In the genomic region with DNA sequence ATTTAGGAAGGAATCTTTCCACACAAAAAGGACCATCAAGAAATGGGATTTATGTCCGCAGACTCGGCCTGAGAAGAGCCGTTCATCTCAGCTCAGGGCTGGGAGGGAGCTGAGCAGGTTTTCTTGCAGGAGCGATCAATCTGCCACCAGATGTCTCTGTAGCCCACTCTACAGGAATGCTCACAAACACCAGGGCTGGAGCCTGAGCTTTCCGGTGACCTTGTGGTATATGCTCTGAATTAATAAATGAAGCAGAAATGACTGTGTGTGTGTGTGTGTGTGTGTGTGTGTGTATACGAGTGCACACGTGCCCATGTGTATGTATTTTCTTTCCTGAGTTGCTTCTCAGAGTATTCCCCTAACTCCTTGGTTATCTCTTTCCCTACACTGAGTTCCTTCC, we compare ENCODE assay signal across 8 cellular contexts. TPM values are rescaled to one million over a fixed set of nuclear protein-coding genes. Genes with fewer than 3 reads are reported as not detected.
A peak's percentile ranks its signal among the peaks of the same experiment; 100 is the strongest.
DNase-seq lines count a peak whose midpoint lies in the region; ATAC-seq and TF ChIP-seq lines count a peak whose summit lies in the region.

No MANE protein-coding gene starts in this region.

- H3K27ac ChIP-seq in AG04450 (ENCODE audit: low read depth, low read length) (no peak overlapping the region), Peyer's patch (peak overlapping the region in 1 of 4 donors; percentile 21), coronary artery (no peak overlapping the region), liver (ENCODE audit: low read depth in 1 of 2, low read length in 2 of 2) (no peak overlapping the region), upper lobe of left lung (no peak overlapping the region)

- no peaks in the 10 kb centered on the region for H3K4me1 ChIP-seq in Peyer's patch
- peaks cover 0 to 7% (median 0%) of the 10 kb centered on the region in 4 donors for H3K4me1 ChIP-seq in liver (ENCODE audit: control insufficient read depth in 4 of 4, insufficient read depth in 4 of 4, low read length in 3 of 4)
- H3K4me1 ChIP-seq in upper lobe of left lung: peaks cover 3 to 13% (median 10%) of the 10 kb centered on the region in 4 donors

- no peak overlapping the region for H3K9ac ChIP-seq in liver (ENCODE audit: low read depth in 1 of 2, low read length in 2 of 2)

- no peak for TF ChIP-seq POLR2A in Peyer's patch (IDR thresholded peaks at IDR 0.05)
- TF ChIP-seq POLR2A in upper lobe of left lung (IDR thresholded peaks at IDR 0.05): no peak

- ATAC-seq in upper lobe of left lung (ENCODE audit: low FRiP score in 2 of 2) (peak in 1 of 2 donors; percentile 73), GM19397 (IDR thresholded peaks at IDR 0.05; ENCODE audit: unreplicated experiment) (no peak)

- H3K36me3 ChIP-seq in Peyer's patch (no peaks in the 10 kb centered on the region), liver (ENCODE audit: control insufficient read depth in 4 of 4, insufficient read depth in 3 of 4, low read depth in 1 of 4, low read length in 3 of 4) (peaks cover 0 to 2% (median under 1%) of the 10 kb centered on the region in 4 donors), upper lobe of left lung (peaks cover 0 to 14% (median 8%) of the 10 kb centered on the region in 4 donors)

- H3K9me3 ChIP-seq in AG04450 (ENCODE audit: control insufficient read depth, insufficient read depth, low read length): no peaks in the 10 kb centered on the region
- no peaks in the 10 kb centered on the region for H3K9me3 ChIP-seq in Peyer's patch
- H3K9me3 ChIP-seq in liver (ENCODE audit: control insufficient read depth in 4 of 4, low read length in 3 of 4): no peaks in the 10 kb centered on the region
- no peaks in the 10 kb centered on the region for H3K9me3 ChIP-seq in upper lobe of left lung

- peak; percentile 81 to 88 for TF ChIP-seq RAD21 in liver (IDR thresholded peaks at IDR 0.05)

- 44% methylated on average over 7 of the region's 7 CpGs for WGBS in liver
- 26 to 31% methylated on average over 7 of the region's 7 CpGs for WGBS in upper lobe of left lung, 2 donors

- no peak for TF ChIP-seq EP300 in upper lobe of left lung (IDR thresholded peaks at IDR 0.05)

- POLR2A ChIA-PET in AG04450 (lab: Yijun Ruan, JAX): interaction anchor here (0.6 to 1.1 kb wide), 3 partner anchors 61 to 220 kb away, joined by 3 to 4 read pairs (median 3); no protein-coding TSS in a partner anchor

- DNase-seq in AG04450 (ENCODE audit: low read depth, low spot score): peak; percentile 49
- DNase-seq in GM12864 (ENCODE audit: low read depth): peak; percentile 43
- DNase-seq in HuH-7 (ENCODE audit: low spot score): peak; percentile 49
- DNase-seq in Peyer's patch: peak in 2 of 3 donors; percentile 58 to 73
- DNase-seq in coronary artery (ENCODE audit: low spot score): no peak
- peak in 1 of 2 donors; percentile 53 for DNase-seq in upper lobe of left lung

- no peak overlapping the region for H3K4me3 ChIP-seq in AG04450 (ENCODE audit: low read depth, low read length)
- H3K4me3 ChIP-seq in GM12864 (ENCODE audit: low read depth, low read length): no peak overlapping the region
- no peak overlapping the region for H3K4me3 ChIP-seq in Peyer's patch
- H3K4me3 ChIP-seq in coronary artery: no peak overlapping the region
- H3K4me3 ChIP-seq in liver (ENCODE audit: low read depth in 1 of 3, low read length in 3 of 3): no peak overlapping the region
- no peak overlapping the region for H3K4me3 ChIP-seq in upper lobe of left lung

- H3K27me3 ChIP-seq in AG04450 (ENCODE audit: control insufficient read depth, insufficient read depth, low read length) (peaks cover 2% of the 10 kb centered on the region), Peyer's patch (no peaks in the 10 kb centered on the region), liver (ENCODE audit: control insufficient read depth in 4 of 4, insufficient read depth in 4 of 4, low read length in 3 of 4) (no peaks in the 10 kb centered on the region), upper lobe of left lung (no peaks in the 10 kb centered on the region)

- peak; percentile 66 for TF ChIP-seq CTCF in AG04450 (IDR thresholded peaks at IDR 0.05; ENCODE audit: low read depth, low read length)
- TF ChIP-seq CTCF in GM12864 (IDR thresholded peaks at IDR 0.05; ENCODE audit: low read depth, low read length, missing control alignments): peak; percentile 60
- peak; percentile 23 to 69 (median 47) for TF ChIP-seq CTCF in Peyer's patch (IDR thresholded peaks at IDR 0.05)
- peak; percentile 23 for TF ChIP-seq CTCF in coronary artery (IDR thresholded peaks at IDR 0.05)
- TF ChIP-seq CTCF in liver (IDR thresholded peaks at IDR 0.05; ENCODE audit: low read depth, low read length, missing input control): peak; percentile 54
- peak in 4 of 6 experiments; percentile 30 to 49 (median 37) for TF ChIP-seq CTCF in upper lobe of left lung (IDR thresholded peaks at IDR 0.05)

- CTCF ChIA-PET in AG04450 (lab: Charles Lee): interaction anchor here (0.5 to 4.3 kb wide), 25 partner anchors 9 to 1498 kb away, joined by 3 to 25 read pairs (median 5); no protein-coding TSS in a partner anchor

TF ChIP-seq in liver, 16 proteins besides CTCF, POLR2A, EP300 and RAD21:
- TF ChIP-seq YY1 (IDR thresholded peaks at IDR 0.05): no peak
- no peak for TF ChIP-seq HNF4G (IDR thresholded peaks at IDR 0.05)
- no peak for TF ChIP-seq SP1 (IDR thresholded peaks at IDR 0.05)
- TF ChIP-seq, protein P1, sequence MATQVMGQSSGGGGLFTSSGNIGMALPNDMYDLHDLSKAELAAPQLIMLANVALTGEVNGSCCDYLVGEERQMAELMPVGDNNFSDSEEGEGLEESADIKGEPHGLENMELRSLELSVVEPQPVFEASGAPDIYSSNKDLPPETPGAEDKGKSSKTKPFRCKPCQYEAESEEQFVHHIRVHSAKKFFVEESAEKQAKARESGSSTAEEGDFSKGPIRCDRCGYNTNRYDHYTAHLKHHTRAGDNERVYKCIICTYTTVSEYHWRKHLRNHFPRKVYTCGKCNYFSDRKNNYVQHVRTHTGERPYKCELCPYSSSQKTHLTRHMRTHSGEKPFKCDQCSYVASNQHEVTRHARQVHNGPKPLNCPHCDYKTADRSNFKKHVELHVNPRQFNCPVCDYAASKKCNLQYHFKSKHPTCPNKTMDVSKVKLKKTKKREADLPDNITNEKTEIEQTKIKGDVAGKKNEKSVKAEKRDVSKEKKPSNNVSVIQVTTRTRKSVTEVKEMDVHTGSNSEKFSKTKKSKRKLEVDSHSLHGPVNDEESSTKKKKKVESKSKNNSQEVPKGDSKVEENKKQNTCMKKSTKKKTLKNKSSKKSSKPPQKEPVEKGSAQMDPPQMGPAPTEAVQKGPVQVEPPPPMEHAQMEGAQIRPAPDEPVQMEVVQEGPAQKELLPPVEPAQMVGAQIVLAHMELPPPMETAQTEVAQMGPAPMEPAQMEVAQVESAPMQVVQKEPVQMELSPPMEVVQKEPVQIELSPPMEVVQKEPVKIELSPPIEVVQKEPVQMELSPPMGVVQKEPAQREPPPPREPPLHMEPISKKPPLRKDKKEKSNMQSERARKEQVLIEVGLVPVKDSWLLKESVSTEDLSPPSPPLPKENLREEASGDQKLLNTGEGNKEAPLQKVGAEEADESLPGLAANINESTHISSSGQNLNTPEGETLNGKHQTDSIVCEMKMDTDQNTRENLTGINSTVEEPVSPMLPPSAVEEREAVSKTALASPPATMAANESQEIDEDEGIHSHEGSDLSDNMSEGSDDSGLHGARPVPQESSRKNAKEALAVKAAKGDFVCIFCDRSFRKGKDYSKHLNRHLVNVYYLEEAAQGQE (IDR thresholded peaks at IDR 0.05): no peak
- TF ChIP-seq NR2F2 (IDR thresholded peaks at IDR 0.05): no peak
- no peak for TF ChIP-seq GABPA (IDR thresholded peaks at IDR 0.05 in 1 of 2, conservative IDR thresholded peaks at IDR 0.05 in 1 of 2)
- no peak for TF ChIP-seq JUND (IDR thresholded peaks at IDR 0.05)

RNA-seq across cellular contexts. Expression of a gene that starts 12.0 kb away (rescaled TPM):
- polyA plus RNA-seq in AG04450 (2011; rRNA removed) (3.5 and 3.7 TPM in 2 replicates), liver (under 1 TPM; 0.35 to 0.44 TPM)
- 1.4 and 2.0 TPM in 2 replicates for polyA minus RNA-seq in AG04450 (2011; rRNA and poly(A)+ RNA removed)
- total RNA-seq in Peyer's patch (10 to 100 TPM in 1 of 4 donors, 1 to 10 TPM in 2, under 1 TPM in 1; 0.53 to 15.7 (median 1.4) TPM), liver (1 to 10 TPM in 1 of 2 donors, under 1 TPM in 1; 0.75 to 4.2 TPM), upper lobe of left lung (10 to 100 TPM; 13.6 to 40.6 (median 21.5) TPM)
